8 cellular contexts compared by ENCODE assay signal in the genomic region with DNA sequence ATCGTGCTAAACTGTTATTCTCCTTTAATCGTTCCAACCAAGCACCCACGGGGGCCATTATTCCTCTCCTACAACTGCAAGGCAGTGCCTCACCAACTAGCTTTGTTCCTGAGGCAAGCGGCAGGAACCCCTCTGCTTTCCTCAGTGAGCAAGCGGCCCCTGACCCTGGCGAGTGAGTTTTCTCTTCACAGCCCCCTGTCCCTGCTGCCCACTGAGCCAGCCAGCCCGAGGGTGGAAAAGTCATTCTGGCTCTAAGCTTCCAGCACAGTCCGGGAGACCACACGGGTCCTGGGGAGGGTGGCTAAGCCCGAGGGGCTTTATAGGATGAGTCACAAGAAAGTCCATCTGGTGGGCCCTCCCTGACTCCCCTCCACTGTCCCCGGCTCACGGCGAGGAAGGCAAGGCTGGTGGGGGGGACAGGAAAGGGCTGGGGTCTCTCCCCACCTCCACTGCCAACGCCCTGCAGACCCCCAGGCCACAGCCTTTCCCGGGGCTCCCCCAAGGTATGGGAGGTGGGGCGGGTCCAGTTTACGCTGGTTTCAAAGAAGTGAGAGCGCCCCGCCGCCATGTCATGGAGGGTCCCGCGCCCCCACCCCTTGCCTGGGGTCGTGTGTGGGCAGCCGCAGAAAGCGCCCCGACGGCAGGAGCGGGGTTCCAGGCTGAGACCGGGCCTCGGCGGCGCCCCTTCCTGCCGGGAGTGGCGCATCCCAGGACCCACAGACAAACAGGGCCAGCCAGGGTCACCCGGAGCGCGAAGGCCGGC. TPM values are rescaled to one million over a fixed set of nuclear protein-coding genes. Genes with fewer than 3 reads are reported as not detected.
A peak's percentile ranks its signal among the peaks of the same experiment; 100 is the strongest.
DNase-seq lines count a peak whose midpoint lies in the region; ATAC-seq and TF ChIP-seq lines count a peak whose summit lies in the region.

No MANE protein-coding gene starts in this region.

- H3K4me1 Mint-ChIP-seq in mesothelial cell of epicardium, result peaks cover 38% of the 10 kb centered on the region

- TF ChIP-seq CTCF in cardiac fibroblast (IDR thresholded peaks at IDR 0.05; ENCODE audit: low read depth, low read length) (no peak), mesothelial cell of epicardium (IDR thresholded peaks at IDR 0.05; ENCODE audit: unreplicated experiment) (no peak)

- H3K27me3 ChIP-seq in HUES6 (ENCODE audit: control insufficient read depth, insufficient read depth, low read length), result peaks cover 29% of the 10 kb centered on the region

- DNase-seq in cardiac fibroblast (ENCODE audit: low read depth in 2 of 2), result no peak
- no peak for DNase-seq in mesothelial cell of epicardium (ENCODE audit: low spot score in 2 of 2, unreplicated experiment in 2 of 2)
- no peak for DNase-seq in DMS53 treated with DMSO at 0.1 percent for 48 hours (lab: John Stamatoyannopoulos, UW; ENCODE audit: unreplicated experiment)
- no peak for DNase-seq in dedifferentiated amniotic fluid mesenchymal stem cell (ENCODE audit: extremely low spot score)
- DNase-seq in T-helper 9 cell, result no peak
- no peak for DNase-seq in HuH-7.5 (ENCODE audit: low spot score)

- H3K36me3 Mint-ChIP-seq in mesothelial cell of epicardium, result peaks cover 30% of the 10 kb centered on the region

- peaks cover 28% of the 10 kb centered on the region for H3K4me1 ChIP-seq in HUES6 (ENCODE audit: control insufficient read depth, insufficient read depth, low read length)

- no peaks in the 10 kb centered on the region for H3K9me3 Mint-ChIP-seq in mesothelial cell of epicardium

- H3K9me3 ChIP-seq in HUES6 (ENCODE audit: control insufficient read depth, insufficient read depth, low read depth, low read length), result no peaks in the 10 kb centered on the region

- peaks cover 17% of the 10 kb centered on the region for H3K27me3 Mint-ChIP-seq in mesothelial cell of epicardium (ENCODE audit: low read depth)

- peak overlapping the region; percentile 98 for H3K27ac ChIP-seq in HUES6 (ENCODE audit: low read depth, low read length)

- peak overlapping the region; percentile 83 for H3K4me3 Mint-ChIP-seq in mesothelial cell of epicardium

- peak; percentile 14 for ATAC-seq in GM18907 (IDR thresholded peaks at IDR 0.05; ENCODE audit: unreplicated experiment)

- peak overlapping the region; percentile 100 for H3K4me3 ChIP-seq in HUES6 (ENCODE audit: low read depth, low read length)
- peak overlapping the region; percentile 98 to 99 for H3K4me3 ChIP-seq in cardiac fibroblast (replicated peaks in 1 of 2; ENCODE audit: low read depth in 2 of 2, low read length in 2 of 2)

- peak overlapping the region; percentile 100 for H3K9ac ChIP-seq in HUES6 (ENCODE audit: low read length)

- H3K36me3 ChIP-seq in HUES6 (ENCODE audit: control insufficient read depth, insufficient read depth, low read length), result peaks cover 44% of the 10 kb centered on the region

- H3K27ac Mint-ChIP-seq in mesothelial cell of epicardium, result peak overlapping the region; percentile 95

RNA-seq across cellular contexts. Expression of gene CPLX1, which starts 45.0 kb away (rescaled TPM):
- 4.5 to 4.7 TPM (median 4.6 TPM) in 3 replicates for total RNA-seq in mesothelial cell of epicardium
